ENCODE assay signal across 19 cellular contexts in genomic region chr1:96048572-96048971, GRCh38.
A peak's percentile ranks its signal among the peaks of the same experiment; 100 is the strongest.
DNase-seq lines count a peak whose midpoint lies in the region; ATAC-seq, FAIRE-seq and TF ChIP-seq lines count a peak whose summit lies in the region.
"Had no signal": no experiment of that assay in that cellular context is flagged by ENCODE, and none has a peak within 500 bp of the region (broad histone marks: within the 10 kb centered on the region; RNA-seq: fewer than 3 reads in every experiment).

No MANE protein-coding gene starts in this region.

- H3K36me3 ChIP-seq in mesenchymal stem cell (ENCODE audit: control insufficient read depth in 1 of 2, insufficient read depth in 2 of 2, low read depth in 1 of 2, low read length in 2 of 2): no peaks in the 10 kb centered on the region
- H3K36me3 ChIP-seq: BLaER1 treated with 17β-estradiol and CSF1 and Interleukin-3, amounts not matched to agents 10 nM and 100 nM had no signal

- peak; percentile 29 for DNase-seq in COLO829 (ENCODE audit: low spot score)
- no peak for DNase-seq in WTC11 (ENCODE audit: low spot score)
- peak; percentile 36 for DNase-seq in mesenchymal stem cell
- no peak for DNase-seq in activated CD4-positive, alpha-beta T cell treated with anti-CD3 and anti-CD28 coated beads for 1 hour
- no peak for DNase-seq in activated CD4-positive, alpha-beta T cell treated with anti-CD3 and anti-CD28 coated beads for 4 hours
- DNase-seq in GM19239 (ENCODE audit: insufficient read length, low spot score): no peak
- DNase-seq: Caco-2; CD8-positive, alpha-beta T cell; HCEC 1CT had no signal

- H3K14ac ChIP-seq in mesenchymal stem cell (ENCODE audit: low read length in 2 of 2): no peak overlapping the region

- no peak overlapping the region for H4K91ac ChIP-seq in mesenchymal stem cell (ENCODE audit: low read length)

- H3K27me3 Mint-ChIP-seq in WTC11 (ENCODE audit: low read depth): no peaks in the 10 kb centered on the region
- H3K27me3 Mint-ChIP-seq: B cell had no signal

- H3K27ac ChIP-seq in mesenchymal stem cell (ENCODE audit: low read length, poor library complexity, severe bottlenecking): no peak overlapping the region
- H3K27ac ChIP-seq: BLaER1 treated with 17β-estradiol and CSF1 and Interleukin-3, amounts not matched to agents 10 nM and 100 nM; HL-60 had no signal

- WGBS in mesenchymal stem cell: no CpG with 5 or more reads among the region's 1 CpG

- no peak overlapping the region for H3K27ac Mint-ChIP-seq in WTC11
- H3K27ac Mint-ChIP-seq: B cell; CD8-positive, alpha-beta T cell; GM23338 had no signal

- H4K8ac ChIP-seq in mesenchymal stem cell (ENCODE audit: low read length): no peak overlapping the region

- H3K79me1 ChIP-seq in mesenchymal stem cell (replicated peaks; ENCODE audit: low read length, poor library complexity, severe bottlenecking): no peaks in the 10 kb centered on the region

- no peak overlapping the region for H3K9ac ChIP-seq in mesenchymal stem cell (ENCODE audit: low read length)
- H3K9ac ChIP-seq: BLaER1 treated with 17β-estradiol and CSF1 and Interleukin-3, amounts not matched to agents 10 nM and 100 nM had no signal

- H2BK15ac ChIP-seq in mesenchymal stem cell (ENCODE audit: low read depth, poor library complexity, severe bottlenecking): no peak overlapping the region

- peaks cover 6% of the 10 kb centered on the region for H3K4me1 Mint-ChIP-seq in WTC11
- H3K4me1 Mint-ChIP-seq: B cell, GM23338 had no signal

- H3K9me3 ChIP-seq in mesenchymal stem cell (ENCODE audit: control insufficient read depth, low read length): no peaks in the 10 kb centered on the region
- H3K9me3 ChIP-seq: BLaER1 treated with 17β-estradiol and CSF1 and Interleukin-3, amounts not matched to agents 10 nM and 100 nM; Caco-2 had no signal

- no peak overlapping the region for H2AK5ac ChIP-seq in mesenchymal stem cell (ENCODE audit: low read length, severe bottlenecking)

- TF ChIP-seq CTCF in WTC11 (IDR thresholded peaks at IDR 0.05): no peak

- H3K9me3 Mint-ChIP-seq in WTC11: peaks cover 11% of the 10 kb centered on the region
- H3K9me3 Mint-ChIP-seq: CD8-positive, alpha-beta T cell had no signal

- ATAC-seq in WTC11 (no peak), esophagus mucosa (peak; percentile 97), HG03565 (IDR thresholded peaks at IDR 0.05; ENCODE audit: unreplicated experiment) (no peak)
- ATAC-seq: CD8-positive, alpha-beta T cell; GM23338 had no signal

- H3K27me3 ChIP-seq in mesenchymal stem cell (ENCODE audit: control insufficient read depth in 1 of 2, insufficient read depth in 1 of 2, low read length in 2 of 2): no peaks in the 10 kb centered on the region
- H3K27me3 ChIP-seq: BLaER1 treated with 17β-estradiol and CSF1 and Interleukin-3, amounts not matched to agents 10 nM and 100 nM had no signal

- no peak overlapping the region for H2BK12ac ChIP-seq in mesenchymal stem cell (ENCODE audit: low read length in 2 of 2)

- H3K4me2 ChIP-seq in mesenchymal stem cell (ENCODE audit: low read length, poor library complexity, severe bottlenecking): no peak overlapping the region
- H3K4me2 ChIP-seq: BLaER1 treated with 17β-estradiol and CSF1 and Interleukin-3, amounts not matched to agents 10 nM and 100 nM; GM23338 had no signal

- no peak overlapping the region for H2BK120ac ChIP-seq in mesenchymal stem cell (ENCODE audit: low read depth, low read length)

- CTCF ChIA-PET in WTC11 (lab: Charles Lee): no interaction called here

- H3K4me1 ChIP-seq in mesenchymal stem cell (ENCODE audit: control insufficient read depth, insufficient read depth, low read depth, low read length): no peaks in the 10 kb centered on the region
- H3K4me1 ChIP-seq: Caco-2 had no signal

- no peak overlapping the region for H3K23ac ChIP-seq in mesenchymal stem cell (ENCODE audit: low read length in 2 of 2)

- no peak overlapping the region for H3K4me3 ChIP-seq in mesenchymal stem cell (ENCODE audit: insufficient read depth in 1 of 2, low read depth in 1 of 2, low read length in 2 of 2)
- H3K4me3 ChIP-seq: BLaER1 treated with 17β-estradiol and CSF1 and Interleukin-3, amounts not matched to agents 10 nM and 100 nM; GM23338 had no signal

- no peak overlapping the region for H3K4ac ChIP-seq in mesenchymal stem cell (ENCODE audit: low read depth in 1 of 2, low read length in 2 of 2)

- H3K36me3 Mint-ChIP-seq in WTC11: peaks cover 2% of the 10 kb centered on the region; the same call in 1 of the 2 replicates
- H3K36me3 Mint-ChIP-seq: CD8-positive, alpha-beta T cell had no signal

- no peak overlapping the region for H3K4me3 Mint-ChIP-seq in WTC11
- H3K4me3 Mint-ChIP-seq: B cell; CD8-positive, alpha-beta T cell; GM23338 had no signal

- no peak overlapping the region for H3K18ac ChIP-seq in mesenchymal stem cell (ENCODE audit: low read depth in 1 of 2, low read length in 2 of 2)

- no peak overlapping the region for H2BK5ac ChIP-seq in mesenchymal stem cell (ENCODE audit: low read depth, low read length, poor library complexity, severe bottlenecking)

- POLR2A ChIA-PET in WTC11 (lab: Charles Lee): no interaction called here

- H2AFZ ChIP-seq in mesenchymal stem cell (ENCODE audit: low read depth, low read length): no peak overlapping the region

- no peak for FAIRE-seq in GM19239 (lab: Jason Lieb, UNC)
- FAIRE-seq: D721Med, G401.6, GM12891, H54 had no signal

TF ChIP-seq in WTC11, 78 proteins besides CTCF, POLR2A, EP300 and RAD21:
- peak; percentile 43; the same call in 1 of the 2 replicates for TF ChIP-seq PRDM15 (CRISPR knock-in tag; IDR thresholded peaks at IDR 0.05)
- no peak for TF ChIP-seq TEAD4 (CRISPR knock-in tag; IDR thresholded peaks at IDR 0.05)
- no peak for TF ChIP-seq ZNF416 (CRISPR knock-in tag; IDR thresholded peaks at IDR 0.05)
- TF ChIP-seq ZSCAN18 (CRISPR knock-in tag; IDR thresholded peaks at IDR 0.05): no peak
- TF ChIP-seq ARID4B (CRISPR knock-in tag; IDR thresholded peaks at IDR 0.05; ENCODE audit: borderline replicate concordance): no peak

Comparison
In these comparisons a context has a peak if more than half of its experiments do, and no peak if none do; other contexts are left out.
1. DNase-seq: peak in COLO829 (single experiment) and mesenchymal stem cell (single experiment); none in WTC11 (single experiment), activated CD4-positive, alpha-beta T cell treated with anti-CD3 and anti-CD28 coated beads for 1 hour (single experiment), activated CD4-positive, alpha-beta T cell treated with anti-CD3 and anti-CD28 coated beads for 4 hours (0 of 2) and GM19239 (single experiment).